Comparison of ENCODE assay signal across 1 cellular context in genomic region chr1:205512059-205513045, GRCh38.
TF ChIP-seq lines count a peak whose summit lies in the region.

No MANE protein-coding gene starts in this region.

TF ChIP-seq in HepG2, 621 proteins besides CTCF, POLR2A, EP300 and RAD21 (continued from another document and continues in another):
- TF ChIP-seq CEBPZ (IDR thresholded peaks at IDR 0.05; ENCODE audit: low read length), result no peak
- peak; percentile 43 for TF ChIP-seq FOXP4 (CRISPR knock-in tag; IDR thresholded peaks at IDR 0.05)
- no peak for TF ChIP-seq ARNT (IDR thresholded peaks at IDR 0.05)
- no peak for TF ChIP-seq ZNF644 (CRISPR knock-in tag; IDR thresholded peaks at IDR 0.05; ENCODE audit: low read depth)
- no peak for TF ChIP-seq ZNF136 (CRISPR knock-in tag; IDR thresholded peaks at IDR 0.05; ENCODE audit: low read depth)
- no peak for TF ChIP-seq BCL6 (CRISPR knock-in tag; IDR thresholded peaks at IDR 0.05)
- TF ChIP-seq CSRNP2 (CRISPR knock-in tag; conservative IDR thresholded peaks at IDR 0.05; ENCODE audit: low read depth), result no peak
- no peak for TF ChIP-seq ZNF768 (CRISPR knock-in tag; IDR thresholded peaks at IDR 0.05)
- TF ChIP-seq ZBTB2 (CRISPR knock-in tag; IDR thresholded peaks at IDR 0.05; ENCODE audit: low read depth), result no peak
- TF ChIP-seq IKZF5 (CRISPR knock-in tag; IDR thresholded peaks at IDR 0.05), result no peak
- TF ChIP-seq THYN1 (CRISPR knock-in tag; IDR thresholded peaks at IDR 0.05; ENCODE audit: borderline replicate concordance, low read depth), result no peak
- TF ChIP-seq ZZZ3 (CRISPR knock-in tag; IDR thresholded peaks at IDR 0.05; ENCODE audit: borderline replicate concordance), result 0 out of 2 replicates have a peak, but pooled peaks have one; percentile 52
- no peak for TF ChIP-seq REL (CRISPR knock-in tag; conservative IDR thresholded peaks at IDR 0.05)
- TF ChIP-seq HCFC1 (IDR thresholded peaks at IDR 0.05; ENCODE audit: low read depth, low read length), result no peak
- TF ChIP-seq ZNF687 (CRISPR knock-in tag; IDR thresholded peaks at IDR 0.05), result peak; percentile 97
- 0 out of 2 replicates have a peak, but pooled peaks have one; percentile 11 for TF ChIP-seq PITX1 (CRISPR knock-in tag; IDR thresholded peaks at IDR 0.05)
- TF ChIP-seq ZNF572 (CRISPR knock-in tag; IDR thresholded peaks at IDR 0.05), result peak; percentile 49; the same call in 1 of the 2 replicates
- peak; percentile 55 for TF ChIP-seq POLR2G (IDR thresholded peaks at IDR 0.05; ENCODE audit: low read depth, low read length)
- no peak for TF ChIP-seq MED8 (CRISPR knock-in tag; IDR thresholded peaks at IDR 0.05; ENCODE audit: insufficient replicate concordance)
- no peak for TF ChIP-seq ZHX2 (IDR thresholded peaks at IDR 0.05; ENCODE audit: low read depth)
- TF ChIP-seq ZHX2 (CRISPR knock-in tag; IDR thresholded peaks at IDR 0.05; ENCODE audit: borderline replicate concordance), result no peak
- no peak for TF ChIP-seq TFAP4 (IDR thresholded peaks at IDR 0.05; ENCODE audit: borderline replicate concordance, low read depth)
- TF ChIP-seq ZNF772 (CRISPR knock-in tag; IDR thresholded peaks at IDR 0.05), result peak; percentile 62; the same call in 1 of the 2 replicates
- peak; percentile 64 for TF ChIP-seq ELF1 (CRISPR knock-in tag; IDR thresholded peaks at IDR 0.05)
- TF ChIP-seq ZNF770 (CRISPR knock-in tag; IDR thresholded peaks at IDR 0.05), result no peak; the same call in 1 of the 2 replicates
- no peak for TF ChIP-seq ZMYM2 (CRISPR knock-in tag; IDR thresholded peaks at IDR 0.05)
- no peak for TF ChIP-seq SP1 (IDR thresholded peaks at IDR 0.05)
- no peak for TF ChIP-seq SP1 (CRISPR knock-in tag; IDR thresholded peaks at IDR 0.05)
- 0 out of 2 replicates have a peak, but pooled peaks have one; percentile 39 for TF ChIP-seq ARHGAP35 (CRISPR knock-in tag; IDR thresholded peaks at IDR 0.05; ENCODE audit: borderline replicate concordance)
- TF ChIP-seq ZNF143 (CRISPR knock-in tag; IDR thresholded peaks at IDR 0.05), result peak; percentile 83
- TF ChIP-seq EHMT2 (IDR thresholded peaks at IDR 0.05; ENCODE audit: borderline replicate concordance, low read depth, low read length), result no peak
- no peak for TF ChIP-seq NFE2L2 (IDR thresholded peaks at IDR 0.05; ENCODE audit: low read length)
- no peak for TF ChIP-seq RBFOX2 (IDR thresholded peaks at IDR 0.05; ENCODE audit: low read depth, low read length)
- no peak for TF ChIP-seq KMT2B (CRISPR knock-in tag; IDR thresholded peaks at IDR 0.05)
- TF ChIP-seq MED1 (CRISPR knock-in tag; IDR thresholded peaks at IDR 0.05), result peak; percentile 66
- TF ChIP-seq TBX2 (CRISPR knock-in tag; IDR thresholded peaks at IDR 0.05; ENCODE audit: borderline replicate concordance), result peak; percentile 56; the same call in 1 of the 2 replicates
- 0 out of 2 replicates have a peak, but pooled peaks have one; percentile 52 for TF ChIP-seq PHF21A (CRISPR knock-in tag; IDR thresholded peaks at IDR 0.05)
